8 cellular contexts compared by ENCODE assay signal in genomic region chr14:33951183-33951840, GRCh38. TPM values are rescaled to one million over a fixed set of nuclear protein-coding genes. Genes with fewer than 3 reads are reported as not detected.
A peak's percentile ranks its signal among the peaks of the same experiment; 100 is the strongest.
DNase-seq lines count a peak whose midpoint lies in the region; TF ChIP-seq lines count a peak whose summit lies in the region.

No MANE protein-coding gene starts in this region.

- H3K9ac ChIP-seq in mesenchymal stem cell (ENCODE audit: low read length) = peak overlapping the region; percentile 72

- no peak for TF ChIP-seq CTCF in HEK293 (tag by site-specific recombination; IDR thresholded peaks at IDR 0.05)
- no peak for TF ChIP-seq CTCF in astrocyte of the cerebellum (IDR thresholded peaks at IDR 0.05; ENCODE audit: low read depth, low read length, missing control alignments)
- no peak for TF ChIP-seq CTCF in OCI-LY7 (conservative IDR thresholded peaks at IDR 0.05; ENCODE audit: low read length)

- H3K4me1 ChIP-seq in HEK293 (ENCODE audit: control insufficient read depth, insufficient read depth, low read length) (peaks cover 17% of the 10 kb centered on the region), mesenchymal stem cell (ENCODE audit: control insufficient read depth, insufficient read depth, low read depth, low read length) (peaks cover 8% of the 10 kb centered on the region), OCI-LY7 (ENCODE audit: insufficient read depth, low read length, poor library complexity, severe bottlenecking) (no peaks in the 10 kb centered on the region)

- H3K9me2 ChIP-seq in OCI-LY7 (ENCODE audit: insufficient read depth, low read length) = no peaks in the 10 kb centered on the region

- no peak overlapping the region for H2BK5ac ChIP-seq in mesenchymal stem cell (ENCODE audit: low read depth, low read length, poor library complexity, severe bottlenecking)

- no peak overlapping the region for H3K14ac ChIP-seq in mesenchymal stem cell (ENCODE audit: low read length in 2 of 2)

- H4K91ac ChIP-seq in mesenchymal stem cell (ENCODE audit: low read length) = no peak overlapping the region

- H2BK15ac ChIP-seq in mesenchymal stem cell (ENCODE audit: low read depth, poor library complexity, severe bottlenecking) = no peak overlapping the region

- CTCF ChIA-PET in HEK293 (lab: Yijun Ruan, JAX) (interaction anchor here (0.7 to 1.4 kb wide), 8 partner anchors 10 to 379 kb away, joined by 3 to 4 read pairs (median 3); no protein-coding TSS in a partner anchor), OCI-LY7 (lab: Charles Lee; ENCODE audit: unreplicated experiment) (no interaction called here)

- no peak overlapping the region for H3K4ac ChIP-seq in mesenchymal stem cell (ENCODE audit: low read depth in 1 of 2, low read length in 2 of 2)

- no peak overlapping the region for H2BK120ac ChIP-seq in mesenchymal stem cell (ENCODE audit: low read depth, low read length)

- H3K9me3 ChIP-seq in HEK293 (ENCODE audit: control insufficient read depth, insufficient read depth, low read depth, low read length) (no peaks in the 10 kb centered on the region), mesenchymal stem cell (ENCODE audit: control insufficient read depth, low read length) (no peaks in the 10 kb centered on the region), OCI-LY7 (ENCODE audit: low read length) (no peaks in the 10 kb centered on the region)

- 46% methylated on average over 3 of the region's 11 CpGs for WGBS in mesenchymal stem cell

- H4K8ac ChIP-seq in mesenchymal stem cell (ENCODE audit: low read length) = no peak overlapping the region

- no peaks in the 10 kb centered on the region for H3K79me1 ChIP-seq in mesenchymal stem cell (replicated peaks; ENCODE audit: low read length, poor library complexity, severe bottlenecking)

- H3K36me3 ChIP-seq in HEK293 (ENCODE audit: control insufficient read depth in 2 of 2, insufficient read depth in 1 of 2, low read length in 2 of 2) (no peaks in the 10 kb centered on the region; a peak in 1 of 3 replicates), mesenchymal stem cell (ENCODE audit: control insufficient read depth in 1 of 2, insufficient read depth in 2 of 2, low read depth in 1 of 2, low read length in 2 of 2) (no peaks in the 10 kb centered on the region), H7 (replicated peaks; ENCODE audit: control insufficient read depth, insufficient read depth, low read length) (no peaks in the 10 kb centered on the region), OCI-LY7 (ENCODE audit: insufficient read depth, low read length) (no peaks in the 10 kb centered on the region)

- peak; percentile 2 for DNase-seq in A172 (ENCODE audit: low spot score)
- DNase-seq in astrocyte of the cerebellum (ENCODE audit: low read depth) = no peak
- peak; percentile 14 for DNase-seq in mesenchymal stem cell
- no peak for DNase-seq in HCEC 1CT
- no peak for DNase-seq in H7
- no peak for DNase-seq in OCI-LY7 (ENCODE audit: low spot score)
- no peak for DNase-seq in posterior cingulate gyrus

- H3K4me2 ChIP-seq in mesenchymal stem cell (ENCODE audit: low read length, poor library complexity, severe bottlenecking) = peak overlapping the region; percentile 93
- no peak overlapping the region for H3K4me2 ChIP-seq in OCI-LY7 (ENCODE audit: low read length)

- H3K23ac ChIP-seq in mesenchymal stem cell (ENCODE audit: low read length in 2 of 2) = no peak overlapping the region

- no peaks in the 10 kb centered on the region for H3K79me2 ChIP-seq in OCI-LY7 (ENCODE audit: insufficient read depth, low read depth, low read length)

- H3K18ac ChIP-seq in mesenchymal stem cell (ENCODE audit: low read depth in 1 of 2, low read length in 2 of 2) = no peak overlapping the region

- H3K4me3 ChIP-seq in HEK293 (ENCODE audit: low read depth, low read length) (peak overlapping the region; percentile 15), astrocyte of the cerebellum (ENCODE audit: low read depth, low read length) (peak overlapping the region; percentile 48), mesenchymal stem cell (ENCODE audit: insufficient read depth in 1 of 2, low read depth in 1 of 2, low read length in 2 of 2) (peak overlapping the region; percentile 70 to 85), H7 (ENCODE audit: insufficient read depth, low read depth, low read length) (no peak overlapping the region), OCI-LY7 (ENCODE audit: low read depth, low read length, poor library complexity, severe bottlenecking) (no peak overlapping the region)

- in situ Hi-C loops in astrocyte of the cerebellum (cut with HindIII; ENCODE audit: low sequenced_read_pairs) = no loop called here

- peaks cover 27 to 60% of the 10 kb centered on the region in 2 experiments for H3K27me3 ChIP-seq in mesenchymal stem cell (ENCODE audit: control insufficient read depth in 1 of 2, insufficient read depth in 1 of 2, low read length in 2 of 2)
- H3K27me3 ChIP-seq in H7 (ENCODE audit: control insufficient read depth, insufficient read depth, low read length) = peaks cover 12% of the 10 kb centered on the region

- H2BK12ac ChIP-seq in mesenchymal stem cell (ENCODE audit: low read length in 2 of 2) = no peak overlapping the region

- intact Hi-C loops in OCI-LY7 (cut with micrococcal nuclease; ENCODE audit: unreplicated experiment) = no loop called here
- intact Hi-C loops in posterior cingulate gyrus (cut with DNase I) = no loop called here

- no peak overlapping the region for H2AK5ac ChIP-seq in mesenchymal stem cell (ENCODE audit: low read length, severe bottlenecking)

- H2AFZ ChIP-seq in mesenchymal stem cell (ENCODE audit: low read depth, low read length) (no peak overlapping the region), OCI-LY7 (ENCODE audit: low read length) (no peak overlapping the region)

- POLR2A ChIA-PET in HEK293 (lab: Yijun Ruan, JAX) (interaction anchor here (0.7 to 1.5 kb wide), 10 partner anchors 8 to 534 kb away, joined by 3 to 6 read pairs (median 4); no protein-coding TSS in a partner anchor), OCI-LY7 (lab: Charles Lee) (interaction anchor here (0.7 kb wide), 1 partner anchor 158 kb away, joined by 3 read pairs; no protein-coding TSS in a partner anchor)

- BruUV-seq in OCI-LY7 (replicated peaks; lab: Mats Ljungman, UMichigan) = no TSS peak

- no peaks in the 10 kb centered on the region for H4K20me1 ChIP-seq in OCI-LY7 (ENCODE audit: insufficient read depth, low read length)

- H3K27ac ChIP-seq in HEK293 (ENCODE audit: extremely low read depth, low read depth, low read length) (no peak overlapping the region), mesenchymal stem cell (ENCODE audit: low read length, poor library complexity, severe bottlenecking) (no peak overlapping the region), OCI-LY7 (ENCODE audit: low read depth, low read length, poor library complexity, severe bottlenecking) (no peak overlapping the region)

TF ChIP-seq in HEK293, 187 proteins besides CTCF, POLR2A, EP300 and RAD21 (continues in another document):
- TF ChIP-seq ZNF610 (tag by site-specific recombination; IDR thresholded peaks at IDR 0.05; ENCODE audit: borderline replicate concordance) (0 out of 2 replicates have a peak, but pooled peaks have one; percentile 25), YY2 (tag by site-specific recombination; IDR thresholded peaks at IDR 0.05) (no peak), FEZF1 (tag by site-specific recombination; IDR thresholded peaks at IDR 0.05) (no peak), ZNF426 (tag by site-specific recombination; IDR thresholded peaks at IDR 0.05) (no peak), ZNF785 (tag by site-specific recombination; IDR thresholded peaks at IDR 0.05) (no peak), ZBTB17 (tag by site-specific recombination; IDR thresholded peaks at IDR 0.05) (peak; percentile 61; the same call in 1 of the 2 replicates), MZF1 (tag by site-specific recombination; IDR thresholded peaks at IDR 0.05; ENCODE audit: borderline replicate concordance) (no peak), RBAK (tag by site-specific recombination; IDR thresholded peaks at IDR 0.05) (no peak), MEIS1 (CRISPR knock-in tag; IDR thresholded peaks at IDR 0.05; ENCODE audit: borderline replicate concordance) (no peak), ZNF544 (tag by site-specific recombination; IDR thresholded peaks at IDR 0.05) (no peak), ZNF223 (tag by site-specific recombination; IDR thresholded peaks at IDR 0.05) (no peak), ZNF626 (tag by site-specific recombination; IDR thresholded peaks at IDR 0.05) (no peak), SP7 (tag by site-specific recombination; IDR thresholded peaks at IDR 0.05) (0 out of 2 replicates have a peak, but pooled peaks have one; percentile 0)
- TF ChIP-seq, protein P1, sequence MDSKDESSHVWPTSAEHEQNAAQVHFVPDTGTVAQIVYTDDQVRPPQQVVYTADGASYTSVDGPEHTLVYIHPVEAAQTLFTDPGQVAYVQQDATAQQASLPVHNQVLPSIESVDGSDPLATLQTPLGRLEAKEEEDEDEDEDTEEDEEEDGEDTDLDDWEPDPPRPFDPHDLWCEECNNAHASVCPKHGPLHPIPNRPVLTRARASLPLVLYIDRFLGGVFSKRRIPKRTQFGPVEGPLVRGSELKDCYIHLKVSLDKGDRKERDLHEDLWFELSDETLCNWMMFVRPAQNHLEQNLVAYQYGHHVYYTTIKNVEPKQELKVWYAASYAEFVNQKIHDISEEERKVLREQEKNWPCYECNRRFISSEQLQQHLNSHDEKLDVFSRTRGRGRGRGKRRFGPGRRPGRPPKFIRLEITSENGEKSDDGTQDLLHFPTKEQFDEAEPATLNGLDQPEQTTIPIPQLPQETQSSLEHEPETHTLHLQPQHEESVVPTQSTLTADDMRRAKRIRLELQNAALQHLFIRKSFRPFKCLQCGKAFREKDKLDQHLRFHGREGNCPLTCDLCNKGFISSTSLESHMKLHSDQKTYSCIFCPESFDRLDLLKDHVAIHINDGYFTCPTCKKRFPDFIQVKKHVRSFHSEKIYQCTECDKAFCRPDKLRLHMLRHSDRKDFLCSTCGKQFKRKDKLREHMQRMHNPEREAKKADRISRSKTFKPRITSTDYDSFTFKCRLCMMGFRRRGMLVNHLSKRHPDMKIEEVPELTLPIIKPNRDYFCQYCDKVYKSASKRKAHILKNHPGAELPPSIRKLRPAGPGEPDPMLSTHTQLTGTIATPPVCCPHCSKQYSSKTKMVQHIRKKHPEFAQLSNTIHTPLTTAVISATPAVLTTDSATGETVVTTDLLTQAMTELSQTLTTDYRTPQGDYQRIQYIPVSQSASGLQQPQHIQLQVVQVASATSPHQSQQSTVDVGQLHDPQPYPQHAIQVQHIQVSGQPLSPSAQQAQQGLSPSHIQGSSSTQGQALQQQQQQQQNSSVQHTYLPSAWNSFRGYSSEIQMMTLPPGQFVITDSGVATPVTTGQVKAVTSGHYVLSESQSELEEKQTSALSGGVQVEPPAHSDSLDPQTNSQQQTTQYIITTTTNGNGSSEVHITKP (tag by site-specific recombination; IDR thresholded peaks at IDR 0.05) = no peak

RNA-seq across cellular contexts. Expression of gene EGLN3, which starts 0.4 kb away (rescaled TPM):
- total RNA-seq in A172 (2014; rRNA removed; shearing (Covaris generic)) = 1.5 TPM in 2 replicates
- 0.28 TPM for polyA plus RNA-seq in mesenchymal stem cell (2013, experiment 1 of 2)
- 0.25 TPM for polyA plus RNA-seq in mesenchymal stem cell (2013, experiment 2 of 2)
- total RNA-seq in H7 (2014; rRNA removed; shearing (Covaris generic)) = 10.6 and 12.3 TPM in 2 replicates
- total RNA-seq in OCI-LY7 (2014; rRNA removed; shearing (Covaris generic)) = not detected in 2 replicates
- not detected in 2 replicates for total RNA-seq in OCI-LY7 (2022)

Comparison
In these comparisons a context has a peak if more than half of its experiments do, and no peak if none do; other contexts are left out.
1. DNase-seq: peak in A172 (single experiment) and mesenchymal stem cell (single experiment); none in astrocyte of the cerebellum (single experiment), HCEC 1CT (single experiment), H7 (single experiment), OCI-LY7 (single experiment) and posterior cingulate gyrus (0 of 10).
2. H3K4me3 ChIP-seq: peak in HEK293 (single experiment), astrocyte of the cerebellum (single experiment) and mesenchymal stem cell (2 of 2); none in H7 (single experiment) and OCI-LY7 (single experiment).